In the genomic region with DNA sequence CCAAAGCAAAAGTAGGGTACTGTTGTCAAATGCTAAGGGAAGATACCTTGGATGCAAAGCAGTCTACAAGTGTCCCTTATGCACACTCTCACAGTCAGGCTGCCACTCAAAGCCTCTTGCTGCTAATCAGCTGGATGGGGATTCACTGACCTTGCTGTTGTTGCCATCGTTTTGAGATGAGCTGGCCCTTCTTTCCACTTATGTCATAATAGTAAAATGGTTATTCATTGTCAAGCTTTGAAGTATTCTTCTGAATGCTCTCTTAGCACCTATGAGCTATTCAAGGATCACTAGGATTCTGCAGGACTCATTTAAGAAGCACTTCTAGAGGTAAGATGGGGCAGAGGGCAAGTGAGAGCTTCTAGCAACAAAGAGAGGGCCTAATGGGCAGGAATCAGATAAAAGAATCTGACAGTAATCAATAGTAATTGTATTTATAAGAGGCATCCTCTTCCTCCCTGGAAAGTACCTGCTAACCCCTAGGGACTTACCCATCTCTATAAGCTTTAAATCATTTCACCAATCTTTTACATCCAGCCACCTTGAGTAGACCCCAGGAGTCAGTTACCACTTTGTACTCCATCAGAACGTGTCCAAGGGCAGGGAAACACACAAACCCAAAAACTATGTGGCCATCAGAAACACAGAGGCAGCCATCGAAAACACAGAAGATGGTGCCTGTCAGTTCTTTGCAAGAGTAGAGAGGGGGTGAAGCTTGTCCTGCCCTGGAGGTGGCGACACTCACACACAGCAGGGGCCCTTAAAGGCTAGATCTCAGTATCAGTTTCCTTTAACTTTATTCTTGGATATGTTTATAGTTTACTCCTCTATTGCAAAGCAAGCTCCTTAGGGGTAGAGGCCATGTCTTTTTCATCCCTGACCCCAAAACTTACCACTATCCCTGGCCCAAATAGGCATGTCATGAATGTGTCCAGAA, we compare ENCODE assay signal across 8 cellular contexts.
DNase-seq lines count a peak whose midpoint lies in the region; ATAC-seq, FAIRE-seq and TF ChIP-seq lines count a peak whose summit lies in the region.

No MANE protein-coding gene starts in this region.

- H3K4me3 ChIP-seq in Peyer's patch (no peak overlapping the region), K562 (no peak overlapping the region), HepG2 (replicated peaks in 1 of 3; ENCODE audit: insufficient read depth in 1 of 3, low read depth in 2 of 3, low read length in 3 of 3) (no peak overlapping the region), thyroid gland (replicated peaks in 1 of 3) (no peak overlapping the region)

- in situ Hi-C loops in K562 (cut with MboI) = loop anchor here (10.0 kb wide), 3 partner anchors 466 to 866 kb away; no protein-coding TSS in a partner anchor
- in situ Hi-C loops in HepG2 (cut with HindIII; ENCODE audit: extremely low pct_ligation_motif_present, low pct_unique_long_range_greater_than_20kb) = loop anchor here (5.0 to 10.0 kb wide), 4 partner anchors 64 to 876 kb away; no protein-coding TSS in a partner anchor

- CTCF ChIA-PET in K562 (lab: Yijun Ruan, JAX; ENCODE audit: low intra/inter-chr PET ratio) (interaction anchor here (0.6 to 1.2 kb wide), 7 partner anchors 71 to 475 kb away, joined by 3 to 4 read pairs (median 4); no protein-coding TSS in a partner anchor), HepG2 (lab: Yijun Ruan, JAX; ENCODE audit: low intra/inter-chr PET ratio, low total read pairs) (interaction anchor here (0.9 kb wide), 1 partner anchor 64 kb away, joined by 3 read pairs; no protein-coding TSS in a partner anchor)

- 10% methylated on average over 4 of the region's 4 CpGs for WGBS in K562 (ENCODE audit: insufficient coverage, low coverage, missing lambda C conversion rate)
- 5% methylated on average over 4 of the region's 4 CpGs for WGBS in HepG2 (ENCODE audit: low lambda C conversion rate)
- 69 to 75% methylated on average over 4 of the region's 4 CpGs for WGBS in thyroid gland, 2 donors

- POLR2A ChIA-PET in K562 (lab: Yijun Ruan, JAX) (interaction anchor here (0.7 to 1.7 kb wide), 13 partner anchors 9 to 503 kb away, joined by 3 to 6 read pairs (median 3); no protein-coding TSS in a partner anchor), HepG2 (lab: Yijun Ruan, JAX) (interaction anchor here (0.6 kb wide), 1 partner anchor 205 kb away, joined by 4 read pairs; no protein-coding TSS in a partner anchor)

- 0 out of 2 replicates have a peak, but pooled peaks have one; percentile 11 for TF ChIP-seq EP300 in K562 (IDR thresholded peaks at IDR 0.05; ENCODE audit: low read length)
- no peak for TF ChIP-seq EP300 in HepG2 (IDR thresholded peaks at IDR 0.05; ENCODE audit: low read depth in 2 of 2, low read length in 2 of 2)
- no peak for TF ChIP-seq EP300 in HepG2 (CRISPR knock-in tag; IDR thresholded peaks at IDR 0.05; ENCODE audit: borderline replicate concordance)

- H4K20me1 ChIP-seq in K562 (replicated peaks; ENCODE audit: control insufficient read depth, insufficient read depth, low read length) = no peaks in the 10 kb centered on the region
- no peaks in the 10 kb centered on the region for H4K20me1 ChIP-seq in HepG2 (ENCODE audit: insufficient read depth, low read length)

- BruUV-seq in K562 (replicated peaks; lab: Mats Ljungman, UMichigan) (no TSS peak), HepG2 (replicated peaks; lab: Mats Ljungman, UMichigan) (no TSS peak)

- intact Hi-C loops in K562 (cut with micrococcal nuclease) (loop anchor here (1.0 to 10.0 kb wide), 9 partner anchors 34 to 746 kb away; a partner anchor contains a TSS), HepG2 (cut with micrococcal nuclease; ENCODE audit: unreplicated experiment) (loop anchor here (2.0 to 10.0 kb wide), 4 partner anchors 64 to 610 kb away; no protein-coding TSS in a partner anchor), thyroid gland (cut with DNase I) (no loop called here)

- H3K27ac ChIP-seq in Peyer's patch (no peak overlapping the region), K562 (ENCODE audit: extremely low read depth, low read depth, low read length) (no peak overlapping the region), HepG2 (ENCODE audit: extremely low read length, insufficient read depth, low read length) (no peak overlapping the region), thyroid gland (no peak overlapping the region)

- H3K4me2 ChIP-seq in K562 (ENCODE audit: insufficient read depth, low read length) (0 out of 2 replicates have a peak overlapping the region, but pooled peaks have one; percentile 1), HepG2 (ENCODE audit: low read depth, low read length) (no peak overlapping the region)

- TF ChIP-seq RAD21 in K562 (CRISPR knock-in tag; conservative IDR thresholded peaks at IDR 0.05 in 1 of 2, IDR thresholded peaks at IDR 0.05 in 1 of 2) = peak; percentile 95 to 98
- TF ChIP-seq RAD21 in HepG2 (CRISPR knock-in tag; IDR thresholded peaks at IDR 0.05) = peak; percentile 66

- peak; percentile 2 to 5 for DNase-seq in AML-193 (lab: John Stamatoyannopoulos, UW)
- peak in 2 of 3 donors; percentile 52 to 56 for DNase-seq in Peyer's patch
- DNase-seq in K562 (ENCODE audit: extremely low read depth in 1 of 4, low spot score in 3 of 4) = peak; percentile 63 to 80 (median 74)
- peak; percentile 26 for DNase-seq in HepG2 (ENCODE audit: low spot score)
- no peak for DNase-seq in thyroid gland
- no peak for DNase-seq in epidermal melanocyte (ENCODE audit: insufficient read length, low spot score)

- peak; percentile 89 for ATAC-seq in GM18867 (IDR thresholded peaks at IDR 0.05; ENCODE audit: unreplicated experiment)
- ATAC-seq in HG03097 (IDR thresholded peaks at IDR 0.05; ENCODE audit: low FRiP score, unreplicated experiment) = peak; percentile 54
- ATAC-seq in K562 = peak; percentile 98
- ATAC-seq in HepG2 = peak; percentile 98

- H3K79me2 ChIP-seq in K562 (ENCODE audit: control insufficient read depth, insufficient read depth, low read length) (no peaks in the 10 kb centered on the region), HepG2 (ENCODE audit: insufficient read depth, low read length) (no peaks in the 10 kb centered on the region)

- H3K36me3 ChIP-seq in Peyer's patch (no peaks in the 10 kb centered on the region), K562 (ENCODE audit: control insufficient read depth, insufficient read depth, low read length) (no peaks in the 10 kb centered on the region), HepG2 (replicated peaks in 1 of 2; ENCODE audit: control insufficient read depth in 1 of 2, insufficient read depth in 2 of 2, low read length in 2 of 2) (no peaks in the 10 kb centered on the region), thyroid gland (no peaks in the 10 kb centered on the region)

- FAIRE-seq in K562 (lab: Jason Lieb, UNC) = peak; percentile 94
- FAIRE-seq in HepG2 (lab: Jason Lieb, UNC) = peak; percentile 56

- H3K9ac ChIP-seq in K562 (ENCODE audit: insufficient read depth in 1 of 2, low read depth in 2 of 2, low read length in 2 of 2) = no peak overlapping the region; a peak in 1 of 4 replicates
- H3K9ac ChIP-seq in HepG2 (ENCODE audit: insufficient read depth, low read depth, low read length) = no peak overlapping the region

- H2AFZ ChIP-seq in K562 (ENCODE audit: low read depth, low read length) (peak overlapping the region; percentile 84), HepG2 (ENCODE audit: low read length) (no peak overlapping the region)

- no peaks in the 10 kb centered on the region for H3K4me1 ChIP-seq in Peyer's patch
- peaks cover 5 to 16% of the 10 kb centered on the region in 2 experiments; a peak in 3 of 5 replicates for H3K4me1 ChIP-seq in K562 (replicated peaks in 1 of 2; ENCODE audit: control insufficient read depth in 2 of 2, insufficient read depth in 2 of 2, low read length in 2 of 2)
- H3K4me1 ChIP-seq in HepG2 (ENCODE audit: insufficient read depth, low read length) = no peaks in the 10 kb centered on the region
- peaks cover 21 to 22% of the 10 kb centered on the region in 2 donors for H3K4me1 ChIP-seq in thyroid gland

- H3K9me3 ChIP-seq in Peyer's patch (no peaks in the 10 kb centered on the region), K562 (replicated peaks; ENCODE audit: control insufficient read depth, insufficient read depth, low read depth, low read length) (no peaks in the 10 kb centered on the region), HepG2 (ENCODE audit: low read length) (no peaks in the 10 kb centered on the region), thyroid gland (no peaks in the 10 kb centered on the region)

- H3K9me1 ChIP-seq in K562 (ENCODE audit: control insufficient read depth, insufficient read depth, low read length) = no peaks in the 10 kb centered on the region

- peak in 5 of 6 experiments; percentile 6 to 59 (median 46) for TF ChIP-seq CTCF in Peyer's patch (IDR thresholded peaks at IDR 0.05)
- peak; percentile 86 to 95 (median 90) for TF ChIP-seq CTCF in K562 (IDR thresholded peaks at IDR 0.05 in 2 of 3, conservative IDR thresholded peaks at IDR 0.05 in 1 of 3; ENCODE audit: insufficient read depth in 2 of 3, low read depth in 1 of 3, low read length in 3 of 3)
- peak; percentile 78 for TF ChIP-seq CTCF in HepG2 (CRISPR knock-in tag; IDR thresholded peaks at IDR 0.05)
- peak in 3 of 6 experiments; percentile 9 to 32 (median 20) for TF ChIP-seq CTCF in thyroid gland (IDR thresholded peaks at IDR 0.05)

- TF ChIP-seq POLR2A in Peyer's patch (IDR thresholded peaks at IDR 0.05) (no peak), K562 (conservative IDR thresholded peaks at IDR 0.05) (no peak), HepG2 (IDR thresholded peaks at IDR 0.05; ENCODE audit: insufficient read depth in 1 of 2, low read depth in 2 of 2, low read length in 2 of 2) (no peak), thyroid gland (IDR thresholded peaks at IDR 0.05) (no peak)

- H3K27me3 ChIP-seq in Peyer's patch (no peaks in the 10 kb centered on the region), K562 (ENCODE audit: control insufficient read depth in 2 of 2, insufficient read depth in 2 of 2, low read length in 2 of 2) (no peaks in the 10 kb centered on the region), HepG2 (ENCODE audit: control insufficient read depth in 1 of 2, insufficient read depth in 2 of 2, low read length in 2 of 2) (peaks cover 0 to 7% of the 10 kb centered on the region in 2 experiments; a peak in 1 of 5 replicates), thyroid gland (no peaks in the 10 kb centered on the region)

TF ChIP-seq in K562, 482 proteins besides CTCF, POLR2A, EP300 and RAD21 (continues in another document):
- TF ChIP-seq JUND (IDR thresholded peaks at IDR 0.05; ENCODE audit: borderline replicate concordance, low read depth, low read length) = 0 out of 2 replicates have a peak, but pooled peaks have one; percentile 35
- no peak for TF ChIP-seq JUND (tag; IDR thresholded peaks at IDR 0.05; ENCODE audit: borderline replicate concordance, low read depth, low read length)
- peak; percentile 76; the same call in 1 of the 2 replicates for TF ChIP-seq STAG1 (CRISPR knock-in tag; IDR thresholded peaks at IDR 0.05; ENCODE audit: borderline replicate concordance)

TF ChIP-seq in HepG2, 621 proteins besides CTCF, POLR2A, EP300 and RAD21:
- TF ChIP-seq SOX6 (IDR thresholded peaks at IDR 0.05) (no peak), SOX6 (CRISPR knock-in tag; IDR thresholded peaks at IDR 0.05) (0 out of 2 replicates have a peak, but pooled peaks have one; percentile 13), STAG1 (CRISPR knock-in tag; IDR thresholded peaks at IDR 0.05) (peak; percentile 93), SMC3 (IDR thresholded peaks at IDR 0.05; ENCODE audit: low read length) (peak; percentile 71), ZNF225 (CRISPR knock-in tag; IDR thresholded peaks at IDR 0.05) (no peak), YY1 (IDR thresholded peaks at IDR 0.05; ENCODE audit: insufficient read depth, insufficient replicate concordance, low read depth, low read length) (peak; percentile 26)

Comparison
In these comparisons a context has a peak if more than half of its experiments do, and no peak if none do; other contexts are left out.
1. DNase-seq: peak in AML-193 (2 of 2), Peyer's patch (2 of 3), K562 (4 of 4) and HepG2 (single experiment); none in thyroid gland (0 of 2) and epidermal melanocyte (single experiment).
2. Peak in every context shown above with its lines, with median percentiles within 50 percentile points of each other: ATAC-seq.